In the genomic region with DNA sequence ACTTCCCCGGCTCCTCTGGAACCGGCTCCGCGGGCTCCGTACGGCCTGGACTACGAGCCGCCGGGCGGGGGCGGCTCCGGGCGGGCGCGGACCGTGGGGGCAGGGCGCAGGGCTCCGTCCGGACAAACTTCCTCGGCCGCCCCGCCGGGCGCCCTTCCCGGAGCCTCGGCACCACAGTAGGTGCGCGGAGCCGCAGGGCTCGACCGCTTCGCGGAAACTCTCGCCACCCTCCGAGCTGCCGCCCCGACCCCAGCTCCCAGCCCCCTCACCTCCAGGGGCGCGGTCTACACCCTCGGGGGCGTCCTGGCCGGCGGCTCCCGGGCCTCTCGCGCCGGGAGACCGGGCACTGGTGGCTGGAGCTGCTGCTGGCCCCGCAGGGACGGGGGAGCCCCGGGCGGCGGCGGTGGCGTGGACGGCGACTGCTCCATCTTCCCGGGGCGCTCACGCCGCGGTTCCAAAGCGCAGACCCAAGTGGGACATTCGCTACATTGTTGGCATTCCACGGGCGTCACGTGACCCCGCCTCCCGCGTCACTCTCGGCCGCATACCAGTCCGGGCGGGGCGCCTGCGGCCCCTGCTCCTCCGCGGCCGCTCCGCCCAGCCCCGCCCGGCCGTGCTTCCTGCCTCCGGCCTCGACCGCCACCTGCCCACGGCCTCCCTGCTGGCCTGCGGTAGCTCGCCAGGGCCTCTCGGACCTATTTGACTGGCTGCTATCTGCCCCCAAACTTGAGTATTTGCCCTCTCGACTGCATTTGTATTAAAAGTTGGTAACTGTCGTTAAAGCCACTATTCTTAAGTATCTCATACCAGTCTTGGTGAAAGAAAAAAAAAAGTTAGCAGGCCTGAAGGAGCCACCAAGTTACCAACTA, we compare ENCODE assay signal across 8 cellular contexts. TPM values are rescaled to one million over a fixed set of nuclear protein-coding genes. Genes with fewer than 3 reads are reported as not detected.
DNase-seq lines count a peak whose midpoint lies in the region; ATAC-seq and TF ChIP-seq lines count a peak whose summit lies in the region.

A gene (minus strand): TSS at position 510 of the 869 bp plus-strand sequence. CDS start 15,560 bp downstream, outside the sequence.

- DNase-seq in GF-D8 (lab: John Stamatoyannopoulos, UW), result peak; percentile 69
- DNase-seq in T-helper 9 cell, result peak; percentile 55
- DNase-seq in body of pancreas, result peak; percentile 94 to 97 (median 95)
- peak; percentile 72 to 83 for DNase-seq in hippocampal formation (lab: John Stamatoyannopoulos, UW)
- DNase-seq in pulmonary artery endothelial cell (ENCODE audit: low read depth, low spot score), result peak; percentile 85
- no peak for DNase-seq in NCI-H128 (lab: John Stamatoyannopoulos, UW; ENCODE audit: unreplicated experiment)

- H3K27ac ChIP-seq in body of pancreas, result peak within 1 kb of the TSS; percentile 88 to 100 (median 97)

- peak; percentile 54; the same call in 1 of the 2 replicates for TF ChIP-seq EP300 in Ishikawa (IDR thresholded peaks at IDR 0.05; ENCODE audit: borderline replicate concordance)

- no peaks in the 10 kb centered on the region for H3K36me3 ChIP-seq in body of pancreas (replicated peaks in 1 of 2; ENCODE audit: insufficient read depth in 1 of 2, low read depth in 2 of 2)

- H3K9me3 ChIP-seq in body of pancreas, result no peaks in the 10 kb centered on the region

- WGBS in body of pancreas, 2 donors, result 0% methylated on average over 5 to 52 of the region's 92 CpGs

- peak; percentile 37; the same call in 1 of the 2 replicates for TF ChIP-seq RAD21 in Ishikawa (IDR thresholded peaks at IDR 0.05; ENCODE audit: low read depth)

- ATAC-seq in GM21723 (IDR thresholded peaks at IDR 0.05; ENCODE audit: unreplicated experiment) (peak; percentile 91), body of pancreas (peak; percentile 94)

- H3K27me3 ChIP-seq in body of pancreas, result no peaks in the 10 kb centered on the region

- intact Hi-C loops in body of pancreas (cut with DNase I), result no loop called here

- peak; percentile 93 to 94 (median 94) for TF ChIP-seq POLR2A in body of pancreas (IDR thresholded peaks at IDR 0.05)

- H3K4me3 ChIP-seq in body of pancreas, result peak within 1 kb of the TSS; percentile 86 to 93

- TF ChIP-seq CTCF in body of pancreas (IDR thresholded peaks at IDR 0.05), result peak in 3 of 7 experiments; percentile 41 to 68 (median 43)

- peaks cover 21% of the 10 kb centered on the region for H3K4me1 ChIP-seq in body of pancreas

TF ChIP-seq in Ishikawa, 13 proteins besides CTCF, POLR2A, EP300 and RAD21:
- TF ChIP-seq, protein P1, sequence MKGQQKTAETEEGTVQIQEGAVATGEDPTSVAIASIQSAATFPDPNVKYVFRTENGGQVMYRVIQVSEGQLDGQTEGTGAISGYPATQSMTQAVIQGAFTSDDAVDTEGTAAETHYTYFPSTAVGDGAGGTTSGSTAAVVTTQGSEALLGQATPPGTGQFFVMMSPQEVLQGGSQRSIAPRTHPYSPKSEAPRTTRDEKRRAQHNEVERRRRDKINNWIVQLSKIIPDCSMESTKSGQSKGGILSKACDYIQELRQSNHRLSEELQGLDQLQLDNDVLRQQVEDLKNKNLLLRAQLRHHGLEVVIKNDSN (IDR thresholded peaks at IDR 0.05), result peak; percentile 99
- TF ChIP-seq FOXM1 (IDR thresholded peaks at IDR 0.05; ENCODE audit: borderline replicate concordance, low read depth), result no peak
- TF ChIP-seq YY1 (IDR thresholded peaks at IDR 0.05; ENCODE audit: low read depth), result no peak; the same call in 1 of the 2 replicates
- TF ChIP-seq, protein P2, sequence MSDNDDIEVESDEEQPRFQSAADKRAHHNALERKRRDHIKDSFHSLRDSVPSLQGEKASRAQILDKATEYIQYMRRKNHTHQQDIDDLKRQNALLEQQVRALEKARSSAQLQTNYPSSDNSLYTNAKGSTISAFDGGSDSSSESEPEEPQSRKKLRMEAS (IDR thresholded peaks at IDR 0.05), result peak; percentile 77
- TF ChIP-seq TEAD4 (IDR thresholded peaks at IDR 0.05), result peak; percentile 100
- TF ChIP-seq ZBTB7A (IDR thresholded peaks at IDR 0.05; ENCODE audit: low read depth), result peak; percentile 37; the same call in 1 of the 2 replicates
- peak; percentile 83 for TF ChIP-seq TAF1 (IDR thresholded peaks at IDR 0.05; ENCODE audit: low read depth)
- peak; percentile 52; the same call in 1 of the 2 replicates for TF ChIP-seq NFIC (IDR thresholded peaks at IDR 0.05)
- peak; percentile 61; the same call in 1 of the 2 replicates for TF ChIP-seq EGR1 (IDR thresholded peaks at IDR 0.05)
- TF ChIP-seq CREB1 (IDR thresholded peaks at IDR 0.05; ENCODE audit: low read depth), result peak; percentile 63
- TF ChIP-seq, protein P3, sequence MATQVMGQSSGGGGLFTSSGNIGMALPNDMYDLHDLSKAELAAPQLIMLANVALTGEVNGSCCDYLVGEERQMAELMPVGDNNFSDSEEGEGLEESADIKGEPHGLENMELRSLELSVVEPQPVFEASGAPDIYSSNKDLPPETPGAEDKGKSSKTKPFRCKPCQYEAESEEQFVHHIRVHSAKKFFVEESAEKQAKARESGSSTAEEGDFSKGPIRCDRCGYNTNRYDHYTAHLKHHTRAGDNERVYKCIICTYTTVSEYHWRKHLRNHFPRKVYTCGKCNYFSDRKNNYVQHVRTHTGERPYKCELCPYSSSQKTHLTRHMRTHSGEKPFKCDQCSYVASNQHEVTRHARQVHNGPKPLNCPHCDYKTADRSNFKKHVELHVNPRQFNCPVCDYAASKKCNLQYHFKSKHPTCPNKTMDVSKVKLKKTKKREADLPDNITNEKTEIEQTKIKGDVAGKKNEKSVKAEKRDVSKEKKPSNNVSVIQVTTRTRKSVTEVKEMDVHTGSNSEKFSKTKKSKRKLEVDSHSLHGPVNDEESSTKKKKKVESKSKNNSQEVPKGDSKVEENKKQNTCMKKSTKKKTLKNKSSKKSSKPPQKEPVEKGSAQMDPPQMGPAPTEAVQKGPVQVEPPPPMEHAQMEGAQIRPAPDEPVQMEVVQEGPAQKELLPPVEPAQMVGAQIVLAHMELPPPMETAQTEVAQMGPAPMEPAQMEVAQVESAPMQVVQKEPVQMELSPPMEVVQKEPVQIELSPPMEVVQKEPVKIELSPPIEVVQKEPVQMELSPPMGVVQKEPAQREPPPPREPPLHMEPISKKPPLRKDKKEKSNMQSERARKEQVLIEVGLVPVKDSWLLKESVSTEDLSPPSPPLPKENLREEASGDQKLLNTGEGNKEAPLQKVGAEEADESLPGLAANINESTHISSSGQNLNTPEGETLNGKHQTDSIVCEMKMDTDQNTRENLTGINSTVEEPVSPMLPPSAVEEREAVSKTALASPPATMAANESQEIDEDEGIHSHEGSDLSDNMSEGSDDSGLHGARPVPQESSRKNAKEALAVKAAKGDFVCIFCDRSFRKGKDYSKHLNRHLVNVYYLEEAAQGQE (IDR thresholded peaks at IDR 0.05; ENCODE audit: low read depth), result no peak
- TF ChIP-seq TCF12 (IDR thresholded peaks at IDR 0.05; ENCODE audit: low read depth), result peak; percentile 75

RNA-seq across cellular contexts. Expression of the gene that starts here (rescaled TPM):
- 10 to 100 TPM; 12.2 to 17.5 TPM for total RNA-seq in body of pancreas
- 32.6 and 35.0 TPM in 2 replicates for total RNA-seq in pulmonary artery endothelial cell
